In genomic region chr14:95057147-95057546, GRCh38 we compare ENCODE assay signal across 23 cellular contexts.
"Had no signal": no experiment of that assay in that cellular context is flagged by ENCODE, and none has a peak within 500 bp of the region (broad histone marks: within the 10 kb centered on the region; RNA-seq: fewer than 3 reads in every experiment).

No MANE protein-coding gene starts in this region.

- H3K9me3 ChIP-seq: left lung, mucosa of descending colon, ovary, right atrium auricular region, right lobe of liver, suprapubic skin, thoracic aorta, tibial nerve, vagina had no signal

- DNase-seq: hypothalamus; immature natural killer cell; kidney; left colon; left lung; mesendoderm; midbrain; mucosa of descending colon; naive thymus-derived CD4-positive, alpha-beta T cell; ovary; right lobe of liver; stimulated activated CD4-positive, alpha-beta T cell treated with anti-CD3 and anti-CD28 coated beads, Interleukin-12 subunit alpha, Interleukin-12 subunit beta, amount 100 ng/mL, for 4 hours; stimulated activated CD4-positive, alpha-beta T cell treated with anti-CD3 and anti-CD28 coated beads, Interleukin-4, amount 100 ng/mL, for 24 hours; stimulated activated naive CD4-positive, alpha-beta T cell had no signal

- H3K27me3 ChIP-seq: left lung, ovary, right atrium auricular region, right lobe of liver, suprapubic skin, tibial nerve, vagina had no signal

- ATAC-seq: mucosa of descending colon; naive thymus-derived CD4-positive, alpha-beta T cell; natural killer cell treated with Interleukin-12 subunit alpha and Interleukin-12 subunit beta and Interleukin-15 and Interleukin-18, amount 100 ng/mL, for 72 hours; right lobe of liver; stimulated activated effector memory CD8-positive, alpha-beta T cell treated with anti-CD3 and anti-CD28 coated beads, Interleukin-12 subunit alpha, Interleukin-12 subunit beta, amount 100 ng/mL, for 72 hours had no signal

- H3K4me1 ChIP-seq: left lung, right atrium auricular region, right lobe of liver, suprapubic skin, tibial nerve, vagina had no signal

- H3K36me3 ChIP-seq: left lung, ovary, right atrium auricular region, right lobe of liver, suprapubic skin, thoracic aorta, tibial nerve, vagina had no signal

- H3K4me3 ChIP-seq: left lung, lung, mucosa of descending colon, ovary, right atrium auricular region, right lobe of liver, skin epidermis, suprapubic skin, thoracic aorta, tibial nerve, vagina had no signal

- H3K27ac ChIP-seq: left lung, ovary, right atrium auricular region, right lobe of liver, skin epidermis, suprapubic skin, thoracic aorta, tibial nerve, vagina had no signal
